ENCODE assay signal across 1 cellular context in the genomic region with DNA sequence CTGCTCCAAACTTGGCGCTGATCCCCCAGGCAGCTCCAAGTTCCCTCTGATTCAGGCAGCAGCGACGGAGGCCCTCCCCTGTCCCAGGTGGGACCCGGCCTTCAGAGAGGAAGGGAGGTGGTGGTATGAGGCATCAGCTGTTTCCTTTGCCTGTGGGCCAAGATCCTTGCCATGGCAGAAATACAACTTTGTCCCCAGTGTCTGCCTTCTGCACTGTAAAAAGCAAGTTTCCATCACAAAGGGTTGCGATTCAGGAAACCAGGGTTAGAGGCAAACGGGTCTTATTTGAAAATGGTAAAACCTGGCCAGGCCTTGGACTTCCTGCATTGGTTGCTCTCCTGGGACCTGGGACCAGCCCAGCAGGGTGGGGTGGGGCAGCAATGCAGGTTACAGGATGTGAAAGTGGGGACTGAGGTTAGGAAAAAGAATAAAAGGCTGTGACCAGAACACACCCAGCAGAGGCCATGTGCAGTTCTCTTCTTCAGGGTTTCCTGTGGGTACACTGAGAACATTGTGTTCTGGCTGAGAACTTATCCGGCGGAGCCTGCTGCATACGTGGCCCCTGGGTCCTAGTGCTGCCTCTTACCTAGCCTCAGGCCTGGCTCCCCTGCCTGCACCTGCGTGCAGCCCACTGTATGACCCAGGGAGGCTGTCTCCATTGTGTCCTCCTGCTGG.
TF ChIP-seq lines count a peak whose summit lies in the region.

No MANE protein-coding gene starts in this region.

TF ChIP-seq in K562, 482 proteins besides CTCF, POLR2A, EP300 and RAD21:
- TF ChIP-seq, protein P1, sequence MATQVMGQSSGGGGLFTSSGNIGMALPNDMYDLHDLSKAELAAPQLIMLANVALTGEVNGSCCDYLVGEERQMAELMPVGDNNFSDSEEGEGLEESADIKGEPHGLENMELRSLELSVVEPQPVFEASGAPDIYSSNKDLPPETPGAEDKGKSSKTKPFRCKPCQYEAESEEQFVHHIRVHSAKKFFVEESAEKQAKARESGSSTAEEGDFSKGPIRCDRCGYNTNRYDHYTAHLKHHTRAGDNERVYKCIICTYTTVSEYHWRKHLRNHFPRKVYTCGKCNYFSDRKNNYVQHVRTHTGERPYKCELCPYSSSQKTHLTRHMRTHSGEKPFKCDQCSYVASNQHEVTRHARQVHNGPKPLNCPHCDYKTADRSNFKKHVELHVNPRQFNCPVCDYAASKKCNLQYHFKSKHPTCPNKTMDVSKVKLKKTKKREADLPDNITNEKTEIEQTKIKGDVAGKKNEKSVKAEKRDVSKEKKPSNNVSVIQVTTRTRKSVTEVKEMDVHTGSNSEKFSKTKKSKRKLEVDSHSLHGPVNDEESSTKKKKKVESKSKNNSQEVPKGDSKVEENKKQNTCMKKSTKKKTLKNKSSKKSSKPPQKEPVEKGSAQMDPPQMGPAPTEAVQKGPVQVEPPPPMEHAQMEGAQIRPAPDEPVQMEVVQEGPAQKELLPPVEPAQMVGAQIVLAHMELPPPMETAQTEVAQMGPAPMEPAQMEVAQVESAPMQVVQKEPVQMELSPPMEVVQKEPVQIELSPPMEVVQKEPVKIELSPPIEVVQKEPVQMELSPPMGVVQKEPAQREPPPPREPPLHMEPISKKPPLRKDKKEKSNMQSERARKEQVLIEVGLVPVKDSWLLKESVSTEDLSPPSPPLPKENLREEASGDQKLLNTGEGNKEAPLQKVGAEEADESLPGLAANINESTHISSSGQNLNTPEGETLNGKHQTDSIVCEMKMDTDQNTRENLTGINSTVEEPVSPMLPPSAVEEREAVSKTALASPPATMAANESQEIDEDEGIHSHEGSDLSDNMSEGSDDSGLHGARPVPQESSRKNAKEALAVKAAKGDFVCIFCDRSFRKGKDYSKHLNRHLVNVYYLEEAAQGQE (CRISPR knock-in tag; IDR thresholded peaks at IDR 0.05; ENCODE audit: low read depth) = 0 out of 2 replicates have a peak, but pooled peaks have one; percentile 45
- TF ChIP-seq, protein P2, sequence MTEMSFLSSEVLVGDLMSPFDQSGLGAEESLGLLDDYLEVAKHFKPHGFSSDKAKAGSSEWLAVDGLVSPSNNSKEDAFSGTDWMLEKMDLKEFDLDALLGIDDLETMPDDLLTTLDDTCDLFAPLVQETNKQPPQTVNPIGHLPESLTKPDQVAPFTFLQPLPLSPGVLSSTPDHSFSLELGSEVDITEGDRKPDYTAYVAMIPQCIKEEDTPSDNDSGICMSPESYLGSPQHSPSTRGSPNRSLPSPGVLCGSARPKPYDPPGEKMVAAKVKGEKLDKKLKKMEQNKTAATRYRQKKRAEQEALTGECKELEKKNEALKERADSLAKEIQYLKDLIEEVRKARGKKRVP (CRISPR knock-in tag; IDR thresholded peaks at IDR 0.05) = 0 out of 2 replicates have a peak, but pooled peaks have one; percentile 16
- no peak for TF ChIP-seq HOXB6 (CRISPR knock-in tag; IDR thresholded peaks at IDR 0.05; ENCODE audit: borderline replicate concordance)
- no peak for TF ChIP-seq ZNF77 (CRISPR knock-in tag; IDR thresholded peaks at IDR 0.05)
- TF ChIP-seq ZKSCAN8 (CRISPR knock-in tag; IDR thresholded peaks at IDR 0.05) = peak; percentile 46; the same call in 1 of the 2 replicates
- 0 out of 2 replicates have a peak, but pooled peaks have one; percentile 19 for TF ChIP-seq FOXM1 (IDR thresholded peaks at IDR 0.05; ENCODE audit: low read depth)
- TF ChIP-seq FOXM1 (CRISPR knock-in tag; IDR thresholded peaks at IDR 0.05; ENCODE audit: low read depth) = no peak
- TF ChIP-seq RBFOX2 (IDR thresholded peaks at IDR 0.05; ENCODE audit: low read depth, low read length) = 0 out of 2 replicates have a peak, but pooled peaks have one; percentile 30
- peak; percentile 68; the same call in 1 of the 2 replicates for TF ChIP-seq TOE1 (IDR thresholded peaks at IDR 0.05; ENCODE audit: borderline replicate concordance)
- no peak for TF ChIP-seq TOE1 (CRISPR knock-in tag; IDR thresholded peaks at IDR 0.05; ENCODE audit: borderline replicate concordance, low read depth)
- TF ChIP-seq, protein P3, sequence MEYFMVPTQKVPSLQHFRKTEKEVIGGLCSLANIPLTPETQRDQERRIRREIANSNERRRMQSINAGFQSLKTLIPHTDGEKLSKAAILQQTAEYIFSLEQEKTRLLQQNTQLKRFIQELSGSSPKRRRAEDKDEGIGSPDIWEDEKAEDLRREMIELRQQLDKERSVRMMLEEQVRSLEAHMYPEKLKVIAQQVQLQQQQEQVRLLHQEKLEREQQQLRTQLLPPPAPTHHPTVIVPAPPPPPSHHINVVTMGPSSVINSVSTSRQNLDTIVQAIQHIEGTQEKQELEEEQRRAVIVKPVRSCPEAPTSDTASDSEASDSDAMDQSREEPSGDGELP (CRISPR knock-in tag; IDR thresholded peaks at IDR 0.05; ENCODE audit: borderline replicate concordance) = peak; percentile 17; the same call in 1 of the 2 replicates
- 0 out of 2 replicates have a peak, but pooled peaks have one; percentile 27 for TF ChIP-seq SMAD4 (CRISPR knock-in tag; conservative IDR thresholded peaks at IDR 0.05)
- TF ChIP-seq, protein P4, sequence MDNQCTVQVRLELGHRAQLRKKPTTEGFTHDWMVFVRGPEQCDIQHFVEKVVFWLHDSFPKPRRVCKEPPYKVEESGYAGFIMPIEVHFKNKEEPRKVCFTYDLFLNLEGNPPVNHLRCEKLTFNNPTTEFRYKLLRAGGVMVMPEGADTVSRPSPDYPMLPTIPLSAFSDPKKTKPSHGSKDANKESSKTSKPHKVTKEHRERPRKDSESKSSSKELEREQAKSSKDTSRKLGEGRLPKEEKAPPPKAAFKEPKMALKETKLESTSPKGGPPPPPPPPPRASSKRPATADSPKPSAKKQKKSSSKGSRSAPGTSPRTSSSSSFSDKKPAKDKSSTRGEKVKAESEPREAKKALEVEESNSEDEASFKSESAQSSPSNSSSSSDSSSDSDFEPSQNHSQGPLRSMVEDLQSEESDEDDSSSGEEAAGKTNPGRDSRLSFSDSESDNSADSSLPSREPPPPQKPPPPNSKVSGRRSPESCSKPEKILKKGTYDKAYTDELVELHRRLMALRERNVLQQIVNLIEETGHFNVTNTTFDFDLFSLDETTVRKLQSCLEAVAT (IDR thresholded peaks at IDR 0.05) = peak in 1 of 2 experiments; percentile 41; a peak in 1 of 4 replicates
TF ChIP-seq in K562: peak in this region for 9.
